ENCODE assay signal across 31 cellular contexts in the genomic region with DNA sequence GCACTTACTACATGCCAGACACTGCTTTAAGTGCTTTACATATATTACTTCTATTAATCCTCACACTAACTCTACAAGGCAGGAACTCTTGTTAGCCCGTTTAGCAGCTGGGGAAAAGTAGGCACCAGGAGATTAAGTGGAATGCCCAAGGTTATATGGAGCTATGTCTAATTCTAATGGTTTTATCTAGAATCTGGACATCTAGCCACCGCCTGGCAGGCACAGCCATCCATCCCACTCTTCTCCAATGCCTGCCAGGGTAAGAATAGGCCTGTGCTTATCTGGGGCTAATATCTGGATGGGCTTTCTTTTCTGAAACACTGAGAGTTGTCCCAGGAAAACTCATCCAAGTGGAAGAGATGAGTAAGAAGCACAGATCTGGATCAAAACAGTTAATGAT.
"Had no signal": no experiment of that assay in that cellular context is flagged by ENCODE, and none has a peak within 500 bp of the region (broad histone marks: within the 10 kb centered on the region; RNA-seq: fewer than 3 reads in every experiment).

No MANE protein-coding gene starts in this region.

- H3K4me3 Mint-ChIP-seq: activated B cell treated with CpG ODN at 0.5 μM for 24 hours; activated CD4-positive, alpha-beta memory T cell treated with anti-CD3 and anti-CD28 coated beads for 36 hours; activated CD4-positive, alpha-beta T cell treated with anti-CD3 and anti-CD28 coated beads for 36 hours; activated CD4-positive, alpha-beta T cell treated with anti-CD3 and anti-CD28 coated beads, Interleukin-2, amount 10 ng/mL, durations not matched to agents 24 days and 14 days; activated CD8-positive, alpha-beta memory T cell treated with anti-CD3 and anti-CD28 coated beads, Interleukin-2, amount 10 ng/mL, durations not matched to agents 7 days and 5 days; activated CD8-positive, alpha-beta T cell treated with anti-CD3 and anti-CD28 coated beads, Interleukin-2, amount 10 ng/mL, durations not matched to agents 7 days and 5 days; activated naive CD4-positive, alpha-beta T cell treated with anti-CD3 and anti-CD28 coated beads for 36 hours; activated naive CD4-positive, alpha-beta T cell treated with anti-CD3 and anti-CD28 coated beads, Interleukin-2, amount 50 U/mL, for 24 hours; activated naive CD8-positive, alpha-beta T cell treated with anti-CD3 and anti-CD28 coated beads for 36 hours; activated naive CD8-positive, alpha-beta T cell treated with anti-CD3 and anti-CD28 coated beads, Interleukin-2, amount 50 U/mL, for 24 hours; activated T-helper 1 cell treated with anti-CD3 and anti-CD28 coated beads, Interleukin-12 subunit alpha, Interleukin-12 subunit beta, Interleukin-2, Interleukin-4 antibody, amounts not matched to agents 30 ng/mL and 10 ng/mL and 1 ng/mL, durations not matched to agents 14 hours and 24 hours and 36 hours; effector memory CD8-positive, alpha-beta T cell had no signal

- H3K27me3 ChIP-seq: adrenal gland, body of pancreas, heart right ventricle, hepatocyte had no signal

- H3K27ac ChIP-seq: adrenal gland, body of pancreas, epithelial cell of prostate, heart right ventricle, hepatocyte had no signal

- H3K4me1 Mint-ChIP-seq: activated B cell treated with CpG ODN at 0.5 μM for 24 hours; activated CD4-positive, alpha-beta T cell treated with anti-CD3 and anti-CD28 coated beads for 36 hours; activated CD4-positive, alpha-beta T cell treated with anti-CD3 and anti-CD28 coated beads, Interleukin-2, amount 10 ng/mL, durations not matched to agents 24 days and 14 days; activated CD8-positive, alpha-beta memory T cell treated with anti-CD3 and anti-CD28 coated beads, Interleukin-2, amount 10 ng/mL, durations not matched to agents 7 days and 5 days; activated naive CD4-positive, alpha-beta T cell treated with anti-CD3 and anti-CD28 coated beads, Interleukin-2, amount 50 U/mL, for 24 hours; activated naive CD8-positive, alpha-beta T cell treated with anti-CD3 and anti-CD28 coated beads for 36 hours; activated naive CD8-positive, alpha-beta T cell treated with anti-CD3 and anti-CD28 coated beads, Interleukin-2, amount 50 U/mL, for 24 hours had no signal

- H2AFZ ChIP-seq: hepatocyte had no signal

- H3K4me1 ChIP-seq: adrenal gland, body of pancreas, heart right ventricle had no signal

- H3K9me3 ChIP-seq: adrenal gland, body of pancreas had no signal

- H3K79me2 ChIP-seq: hepatocyte had no signal

- H3K9me3 Mint-ChIP-seq: activated CD4-positive, alpha-beta T cell treated with anti-CD3 and anti-CD28 coated beads, Interleukin-2, amount 10 ng/mL, durations not matched to agents 24 days and 14 days had no signal

- H3K36me3 ChIP-seq: adrenal gland, heart right ventricle had no signal

- H3K4me2 ChIP-seq: hepatocyte had no signal

- H3K27me3 Mint-ChIP-seq: activated B cell treated with CpG ODN at 0.5 μM for 24 hours; activated CD4-positive, alpha-beta memory T cell treated with anti-CD3 and anti-CD28 coated beads for 36 hours; activated CD4-positive, alpha-beta T cell treated with anti-CD3 and anti-CD28 coated beads for 36 hours; activated CD4-positive, alpha-beta T cell treated with anti-CD3 and anti-CD28 coated beads, Interleukin-2, amount 10 ng/mL, durations not matched to agents 24 days and 14 days; activated CD8-positive, alpha-beta memory T cell treated with anti-CD3 and anti-CD28 coated beads, Interleukin-2, amount 10 ng/mL, durations not matched to agents 7 days and 5 days; activated naive CD4-positive, alpha-beta T cell treated with anti-CD3 and anti-CD28 coated beads, Interleukin-2, amount 50 U/mL, for 24 hours; activated naive CD8-positive, alpha-beta T cell treated with anti-CD3 and anti-CD28 coated beads for 36 hours; activated naive CD8-positive, alpha-beta T cell treated with anti-CD3 and anti-CD28 coated beads, Interleukin-2, amount 50 U/mL, for 24 hours; effector memory CD8-positive, alpha-beta T cell had no signal

- H3K4me3 ChIP-seq: adrenal gland, body of pancreas, heart right ventricle, hepatocyte had no signal

- H3K27ac Mint-ChIP-seq: activated B cell treated with CpG ODN at 0.5 μM for 24 hours; activated CD4-positive, alpha-beta memory T cell treated with anti-CD3 and anti-CD28 coated beads for 36 hours; activated CD4-positive, alpha-beta T cell treated with anti-CD3 and anti-CD28 coated beads for 36 hours; activated CD4-positive, alpha-beta T cell treated with anti-CD3 and anti-CD28 coated beads, Interleukin-2, amount 10 ng/mL, durations not matched to agents 24 days and 14 days; activated CD8-positive, alpha-beta memory T cell treated with anti-CD3 and anti-CD28 coated beads, Interleukin-2, amount 10 ng/mL, durations not matched to agents 7 days and 5 days; activated CD8-positive, alpha-beta T cell treated with anti-CD3 and anti-CD28 coated beads, Interleukin-2, amount 10 ng/mL, durations not matched to agents 7 days and 5 days; activated naive CD4-positive, alpha-beta T cell treated with anti-CD3 and anti-CD28 coated beads for 36 hours; activated naive CD4-positive, alpha-beta T cell treated with anti-CD3 and anti-CD28 coated beads, Interleukin-2, amount 50 U/mL, for 24 hours; activated naive CD8-positive, alpha-beta T cell treated with anti-CD3 and anti-CD28 coated beads for 36 hours; activated naive CD8-positive, alpha-beta T cell treated with anti-CD3 and anti-CD28 coated beads, Interleukin-2, amount 50 U/mL, for 24 hours; activated T-helper 1 cell treated with anti-CD3 and anti-CD28 coated beads, Interleukin-12 subunit alpha, Interleukin-12 subunit beta, Interleukin-2, Interleukin-4 antibody, amounts not matched to agents 30 ng/mL and 10 ng/mL and 1 ng/mL, durations not matched to agents 14 hours and 24 hours and 36 hours; activated T-helper 2 cell treated with anti-CD3 and anti-CD28 coated beads, Interferon-gamma antibody, Interleukin-2, Interleukin-4, amounts not matched to agents 10 μg/mL and 5 μg/mL and 100 μg/mL, durations not matched to agents 14 hours and 24 hours and 36 hours; effector memory CD8-positive, alpha-beta T cell had no signal

- H3K36me3 Mint-ChIP-seq: activated CD4-positive, alpha-beta memory T cell treated with anti-CD3 and anti-CD28 coated beads for 36 hours; activated CD8-positive, alpha-beta memory T cell treated with anti-CD3 and anti-CD28 coated beads, Interleukin-2, amount 10 ng/mL, durations not matched to agents 7 days and 5 days; activated naive CD4-positive, alpha-beta T cell treated with anti-CD3 and anti-CD28 coated beads, Interleukin-2, amount 50 U/mL, for 24 hours; activated naive CD8-positive, alpha-beta T cell treated with anti-CD3 and anti-CD28 coated beads for 36 hours had no signal

- DNase-seq: activated B cell treated with CpG ODN at 0.5 μM for 24 hours; activated CD4-positive, alpha-beta memory T cell treated with anti-CD3 and anti-CD28 coated beads for 36 hours; activated CD4-positive, alpha-beta T cell treated with anti-CD3 and anti-CD28 coated beads for 36 hours; activated CD4-positive, alpha-beta T cell treated with anti-CD3 and anti-CD28 coated beads, Interleukin-2, amount 10 ng/mL, durations not matched to agents 24 days and 14 days; activated CD4-positive, CD25-positive, alpha-beta regulatory T cell treated with anti-CD3 and anti-CD28 coated beads, Interleukin-2, amount 50 U/mL, for 72 hours; activated CD8-positive, alpha-beta memory T cell treated with anti-CD3 and anti-CD28 coated beads, Interleukin-2, amount 10 ng/mL, durations not matched to agents 7 days and 5 days; activated CD8-positive, alpha-beta memory T cell treated with anti-CD3 and anti-CD28 coated beads, Interleukin-2, amount 50 U/mL, for 4 hours; activated CD8-positive, alpha-beta T cell treated with anti-CD3 and anti-CD28 coated beads, Interleukin-2, amount 10 ng/mL, durations not matched to agents 7 days and 5 days; activated effector memory CD4-positive, alpha-beta T cell treated with anti-CD3 and anti-CD28 coated beads, Interleukin-2, amount 50 U/mL, for 16 hours; activated naive CD4-positive, alpha-beta T cell treated with anti-CD3 and anti-CD28 coated beads for 36 hours; activated naive CD8-positive, alpha-beta T cell treated with anti-CD3 and anti-CD28 coated beads for 36 hours; activated naive CD8-positive, alpha-beta T cell treated with anti-CD3 and anti-CD28 coated beads, Interleukin-2, amount 50 U/mL, for 24 hours; activated T-cell treated with anti-CD3 and anti-CD28 coated beads, Interleukin-2, amount 50 U/mL, for 1 hour; activated T-cell treated with anti-CD3 and anti-CD28 coated beads, Interleukin-2, amount 50 U/mL, for 48 hours; adrenal gland; amygdala; aorta; body of pancreas; caudate nucleus; cortex of kidney; dermis blood vessel endothelial cell; effector CD4-positive, alpha-beta T cell; effector memory CD8-positive, alpha-beta T cell; foreskin fibroblast; heart right ventricle; T-helper 2 cell had no signal

- ATAC-seq: activated CD4-positive, alpha-beta T cell treated with anti-CD3 and anti-CD28 coated beads for 36 hours; activated CD8-positive, alpha-beta memory T cell treated with anti-CD3 and anti-CD28 coated beads, Interleukin-2, amount 10 ng/mL, durations not matched to agents 7 days and 5 days; activated CD8-positive, alpha-beta T cell treated with anti-CD3 and anti-CD28 coated beads, Interleukin-2, amount 10 ng/mL, durations not matched to agents 7 days and 5 days; activated naive CD8-positive, alpha-beta T cell treated with anti-CD3 and anti-CD28 coated beads, Interleukin-2, amount 50 U/mL, for 24 hours; body of pancreas; effector memory CD8-positive, alpha-beta T cell; heart right ventricle had no signal
